ENCODE assay signal across 15 cellular contexts in genomic region chr14:24096545-24097181, GRCh38. TPM values are rescaled to one million over a fixed set of nuclear protein-coding genes. Genes with fewer than 3 reads are reported as not detected.
DNase-seq lines count a peak whose midpoint lies in the region; ATAC-seq and TF ChIP-seq lines count a peak whose summit lies in the region.
"Had no signal": no experiment of that assay in that cellular context is flagged by ENCODE, and none has a peak within 500 bp of the region (broad histone marks: within the 10 kb centered on the region; RNA-seq: fewer than 3 reads in every experiment).

No MANE protein-coding gene starts in this region.

- H3K36me3 ChIP-seq in IMR-90 (ENCODE audit: control insufficient read depth, insufficient read depth, low read length) (peaks cover 27% of the 10 kb centered on the region), adrenal gland (replicated peaks in 1 of 2) (peaks cover 0 to 11% of the 10 kb centered on the region in 2 donors)

- no peaks in the 10 kb centered on the region for H3K36me3 Mint-ChIP-seq in brain
- H3K36me3 Mint-ChIP-seq in osteocyte (ENCODE audit: unreplicated experiment), result peaks cover 23% of the 10 kb centered on the region

- H3K4me3 ChIP-seq in IMR-90 (ENCODE audit: insufficient read depth, low read depth, low read length) (no peak overlapping the region), adrenal gland (no peak overlapping the region)
- H3K4me3 ChIP-seq: colonic mucosa had no signal

- H3K4ac ChIP-seq in IMR-90 (ENCODE audit: low read depth, low read length), result no peak overlapping the region; the same call in 1 of the 2 replicates

- DNase-seq in activated CD4-positive, CD25-positive, alpha-beta regulatory T cell treated with anti-CD3 and anti-CD28 coated beads, Interleukin-2, amount 50 U/mL, for 72 hours, result peak; percentile 25
- DNase-seq in IMR-90 (no peak), osteocyte (ENCODE audit: extremely low spot score, unreplicated experiment) (no peak), adrenal gland (no peak)
- DNase-seq: colonic mucosa, NCI-H1417 treated with DMSO at 0.1 percent for 48 hours, NCI-H446 treated with DMSO at 0.1 percent for 48 hours had no signal

- no peak for ATAC-seq in activated CD4-positive, CD25-positive, alpha-beta regulatory T cell treated with anti-CD3 and anti-CD28 coated beads, Interleukin-2, amount 50 U/mL, for 24 hours
- ATAC-seq in IMR-90 (ENCODE audit: low read depth) (no peak), GM19023 (IDR thresholded peaks at IDR 0.05; ENCODE audit: unreplicated experiment) (no peak), HG03520 (IDR thresholded peaks at IDR 0.05; ENCODE audit: unreplicated experiment) (no peak)

- H3K9me1 ChIP-seq in IMR-90 (ENCODE audit: insufficient read depth, low read length), result peaks cover 16% of the 10 kb centered on the region

- TF ChIP-seq CTCF in IMR-90 (conservative IDR thresholded peaks at IDR 0.05; ENCODE audit: low read depth, low read length) (no peak), brain (conservative IDR thresholded peaks at IDR 0.05) (no peak), osteocyte (IDR thresholded peaks at IDR 0.05) (no peak), adrenal gland (IDR thresholded peaks at IDR 0.05) (no peak)

- no peak overlapping the region for H3K27ac ChIP-seq in IMR-90 (ENCODE audit: insufficient read depth, low read length)
- H3K27ac ChIP-seq in adrenal gland, result no peak overlapping the region

- H4K8ac ChIP-seq in IMR-90 (ENCODE audit: low read depth in 2 of 2, low read length in 2 of 2), result no peak overlapping the region

- H2AFZ ChIP-seq in IMR-90 (replicated peaks; ENCODE audit: low read length, poor library complexity), result no peak overlapping the region

- no peaks in the 10 kb centered on the region for H3K9me3 ChIP-seq in IMR-90 (ENCODE audit: control insufficient read depth, insufficient read depth, low read length)
- no peaks in the 10 kb centered on the region for H3K9me3 ChIP-seq in adrenal gland (replicated peaks in 1 of 3)
- H3K9me3 ChIP-seq: colonic mucosa, esophagus muscularis mucosa had no signal

- H3K4me3 Mint-ChIP-seq in brain, result peak overlapping the region; percentile 20 to 73 (median 63)
- peak overlapping the region; percentile 30 for H3K4me3 Mint-ChIP-seq in osteocyte (ENCODE audit: unreplicated experiment)

- H3K27me3 ChIP-seq in IMR-90 (ENCODE audit: control insufficient read depth, insufficient read depth, low read length) (no peaks in the 10 kb centered on the region), adrenal gland (no peaks in the 10 kb centered on the region)
- H3K27me3 ChIP-seq: colonic mucosa, esophagus muscularis mucosa had no signal

- TF ChIP-seq RAD21 in IMR-90 (IDR thresholded peaks at IDR 0.05; ENCODE audit: low read length), result no peak

- no peak overlapping the region for H3K56ac ChIP-seq in IMR-90 (ENCODE audit: extremely low read depth, insufficient read depth, low read length)

- H3K9ac ChIP-seq in IMR-90 (ENCODE audit: low read depth, low read length), result no peak overlapping the region

- no peak overlapping the region for H3K4me2 ChIP-seq in IMR-90 (ENCODE audit: low read depth, low read length)

- H3K4me1 ChIP-seq in IMR-90 (ENCODE audit: control insufficient read depth, insufficient read depth, low read length), result peaks cover 8% of the 10 kb centered on the region
- peaks cover 4 to 21% of the 10 kb centered on the region in 2 donors for H3K4me1 ChIP-seq in adrenal gland (replicated peaks in 1 of 2)

- H2BK15ac ChIP-seq in IMR-90 (ENCODE audit: low read depth, low read length), result no peak overlapping the region

- H4K20me1 ChIP-seq in IMR-90 (ENCODE audit: insufficient read depth, low read length), result peaks cover 19% of the 10 kb centered on the region; the same call in 1 of the 2 replicates

- H2BK5ac ChIP-seq in IMR-90 (ENCODE audit: low read depth, low read length, poor library complexity, severe bottlenecking), result no peak overlapping the region

- H4K5ac ChIP-seq in IMR-90 (ENCODE audit: low read depth, low read length), result no peak overlapping the region

- 95% methylated on average over 6 of the region's 8 CpGs; no CpG with 5 or more reads in 1 of the 2 experiments for WGBS in IMR-90 (ENCODE audit: extremely low coverage in 2 of 2, insufficient read length in 1 of 2), 2 experiments
- 85 to 96% (median 93%) methylated on average over 8 of the region's 8 CpGs for WGBS in adrenal gland, 4 donors

- POLR2A ChIA-PET in IMR-90 (lab: Charles Lee; ENCODE audit: unreplicated experiment), result no interaction called here

- no peak overlapping the region for H3K14ac ChIP-seq in IMR-90 (replicated peaks; ENCODE audit: low read depth, low read length)

- H3K9me3 Mint-ChIP-seq in brain, result no peaks in the 10 kb centered on the region
- H3K9me3 Mint-ChIP-seq in osteocyte (ENCODE audit: unreplicated experiment), result no peaks in the 10 kb centered on the region

- in situ Hi-C loops in IMR-90 (cut with MboI; ENCODE audit: low sequenced_read_pairs), result loop anchor here (10.0 kb wide), 1 partner anchor 122 kb away; no protein-coding TSS in a partner anchor

- no TSS peak for BruUV-seq in IMR-90 (replicated peaks; lab: Mats Ljungman, UMichigan)

- peak overlapping the region; percentile 1; the same call in 1 of the 2 replicates for H2AK5ac ChIP-seq in IMR-90 (ENCODE audit: low read depth, low read length)

- dilution Hi-C loops in IMR-90 (cut with HindIII; ENCODE audit: low sequenced_read_pairs, unreplicated experiment), result no loop called here

- peaks cover 5% of the 10 kb centered on the region for H3K27me3 Mint-ChIP-seq in brain
- H3K27me3 Mint-ChIP-seq in osteocyte (ENCODE audit: unreplicated experiment), result no peaks in the 10 kb centered on the region

- H2BK20ac ChIP-seq in IMR-90 (ENCODE audit: low read depth, low read length), result no peak overlapping the region

- no peak overlapping the region for H2BK120ac ChIP-seq in IMR-90 (ENCODE audit: low read depth, low read length)

- no peak overlapping the region for H3K23ac ChIP-seq in IMR-90 (ENCODE audit: low read depth, low read length)

- H3K4me1 Mint-ChIP-seq in brain (peaks cover 33% of the 10 kb centered on the region), osteocyte (ENCODE audit: unreplicated experiment) (peaks cover 26% of the 10 kb centered on the region)

- peaks cover 16 to 41% of the 10 kb centered on the region in 2 experiments for H3K79me1 ChIP-seq in IMR-90 (ENCODE audit: low read depth in 1 of 2, low read length in 2 of 2)

- TF ChIP-seq POLR2A in IMR-90 (IDR thresholded peaks at IDR 0.05; ENCODE audit: low read depth, low read length) (no peak), adrenal gland (IDR thresholded peaks at IDR 0.05) (no peak)

- no peak overlapping the region for H3K18ac ChIP-seq in IMR-90 (ENCODE audit: low read depth, low read length)

- no peak overlapping the region for H4K91ac ChIP-seq in IMR-90 (ENCODE audit: insufficient read depth, low read depth, low read length)

- intact Hi-C loops in IMR-90 (cut with micrococcal nuclease) (no loop called here), adrenal gland (cut with DNase I) (no loop called here)

- no peak overlapping the region for H2AK9ac ChIP-seq in IMR-90 (replicated peaks; ENCODE audit: low read depth, low read length, poor library complexity)

- CTCF ChIA-PET in IMR-90 (lab: Yijun Ruan, JAX), result interaction anchor here (0.6 to 1.0 kb wide), 2 partner anchors 12 kb away, joined by 4 to 9 read pairs; no protein-coding TSS in a partner anchor

- peak overlapping the region in 2 of 5 experiments; percentile 48 to 54 for H3K27ac Mint-ChIP-seq in brain
- H3K27ac Mint-ChIP-seq in osteocyte (ENCODE audit: unreplicated experiment), result no peak overlapping the region

RNA-seq across cellular contexts. Expression of gene PCK2, which starts 2.6 kb away (rescaled TPM):
- total RNA-seq in IMR-90 (2012; rRNA removed) (11.1 and 13.4 TPM in 2 replicates), osteocyte (66.0 and 75.1 TPM in 2 replicates), adrenal gland (10 to 100 TPM in 7 of 8 donors, 1 to 10 TPM in 1; 9.8 to 37.0 (median 20.0) TPM)
- polyA plus RNA-seq in IMR-90 (2012; rRNA removed) (23.9 and 29.4 TPM in 2 replicates), brain (ENCODE audit: insufficient read depth, low read depth, low replicate concordance) (95.9 TPM), adrenal gland (10 to 100 TPM in 2 of 3 donors, 1 to 10 TPM in 1; 7.9 to 17.9 (median 10.5) TPM)
- 22.8 and 50.7 TPM in 2 replicates for polyA plus RNA-seq in IMR-90 (2012; cell fraction: cytosol; rRNA removed)
- 32.9 and 58.5 TPM in 2 replicates for polyA plus RNA-seq in IMR-90 (2012; cell fraction: nucleus; rRNA removed; ENCODE audit: low replicate concordance)

RNA-seq across cellular contexts. Expression of gene DCAF11, which starts 17.9 kb away (rescaled TPM):
- 46.7 and 52.0 TPM in 2 replicates for total RNA-seq in IMR-90 (2012; rRNA removed)
- 19.0 and 21.0 TPM in 2 replicates for polyA plus RNA-seq in IMR-90 (2012; rRNA removed)
- polyA plus RNA-seq in IMR-90 (2012; cell fraction: cytosol; rRNA removed), result 24.4 and 34.6 TPM in 2 replicates
- 24.9 and 32.5 TPM in 2 replicates for polyA plus RNA-seq in IMR-90 (2012; cell fraction: nucleus; rRNA removed; ENCODE audit: low replicate concordance)
- 125 TPM for polyA plus RNA-seq in brain (ENCODE audit: insufficient read depth, low read depth, low replicate concordance)
- 50.2 and 52.8 TPM in 2 replicates for total RNA-seq in osteocyte
- 100 to 1,000 TPM in 7 of 8 donors, 10 to 100 TPM in 1; 88.9 to 401 (median 132) TPM for total RNA-seq in adrenal gland
- polyA plus RNA-seq in adrenal gland, result 10 to 100 TPM; 40.4 to 94.0 (median 42.3) TPM

RNA-seq across cellular contexts. Expression of gene NRL, which starts 18.1 kb away (rescaled TPM):
- total RNA-seq in IMR-90 (2012; rRNA removed), result 0.18 and 0.28 TPM in 2 replicates
- 0.70 and 0.85 TPM in 2 replicates for polyA plus RNA-seq in IMR-90 (2012; rRNA removed)
- polyA plus RNA-seq in IMR-90 (2012; cell fraction: cytosol; rRNA removed), result 0.38 and 1.2 TPM in 2 replicates
- polyA plus RNA-seq in IMR-90 (2012; cell fraction: nucleus; rRNA removed; ENCODE audit: low replicate concordance), result 0.44 and 0.69 TPM in 2 replicates
- polyA plus RNA-seq in brain (ENCODE audit: insufficient read depth, low read depth, low replicate concordance), result 5.5 TPM
- 1.2 and 1.9 TPM in 2 replicates for total RNA-seq in osteocyte
- 10 to 100 TPM in 1 of 8 donors, 1 to 10 TPM in 7; 3.3 to 20.2 (median 4.9) TPM for total RNA-seq in adrenal gland
- polyA plus RNA-seq in adrenal gland, result 1 to 10 TPM; 2.2 to 3.5 (median 3.1) TPM
- total RNA-seq: A172 had no signal

RNA-seq across cellular contexts. Expression of gene CPNE6, which starts 25.3 kb away (rescaled TPM):
- total RNA-seq in IMR-90 (2012; rRNA removed) (not detected in 2 replicates), osteocyte (not detected in 2 replicates), adrenal gland (1 to 10 TPM in 1 of 8 donors, under 1 TPM in 1, not detected in 6; 0.97 to 1.4 TPM)
- polyA plus RNA-seq in IMR-90 (2012; rRNA removed) (not detected in 2 replicates), brain (ENCODE audit: insufficient read depth, low read depth, low replicate concordance) (20.6 TPM), adrenal gland (under 1 TPM; 0.07 to 0.22 (median 0.16) TPM)
- not detected in 2 replicates for polyA plus RNA-seq in IMR-90 (2012; cell fraction: cytosol; rRNA removed)
- 0.09 TPM in 1 of 2 replicates, not detected in the other for polyA plus RNA-seq in IMR-90 (2012; cell fraction: nucleus; rRNA removed; ENCODE audit: low replicate concordance)
- total RNA-seq: A172, H1, OCI-LY7 had no signal

RNA-seq across cellular contexts. Expression of gene FITM1, which starts 33.8 kb away (rescaled TPM):
- total RNA-seq in IMR-90 (2012; rRNA removed) (not detected in 2 replicates), osteocyte (0.63 and 0.73 TPM in 2 replicates), adrenal gland (10 to 100 TPM in 3 of 8 donors, 1 to 10 TPM in 5; 6.5 to 14.5 (median 9.5) TPM)
- polyA plus RNA-seq in IMR-90 (2012; rRNA removed) (not detected in 2 replicates), brain (ENCODE audit: insufficient read depth, low read depth, low replicate concordance) (2.5 TPM), adrenal gland (10 to 100 TPM in 2 of 3 donors, 1 to 10 TPM in 1; 4.6 to 25.7 (median 13.4) TPM)
- polyA plus RNA-seq in IMR-90 (2012; cell fraction: cytosol; rRNA removed), result 0.09 TPM in 1 of 2 replicates, not detected in the other
- 1.3 and 2.4 TPM in 2 replicates for polyA plus RNA-seq in IMR-90 (2012; cell fraction: nucleus; rRNA removed; ENCODE audit: low replicate concordance)
- total RNA-seq: A172 had no signal
